ENCODE assay signal across 22 cellular contexts in genomic region chr2:36439084-36439483, GRCh38.
DNase-seq lines count a peak whose midpoint lies in the region; ATAC-seq, FAIRE-seq and TF ChIP-seq lines count a peak whose summit lies in the region.
"Had no signal": no experiment of that assay in that cellular context is flagged by ENCODE, and none has a peak within 500 bp of the region (broad histone marks: within the 10 kb centered on the region; RNA-seq: fewer than 3 reads in every experiment).

No MANE protein-coding gene starts in this region.

- no peak overlapping the region for H3K9ac ChIP-seq in BLaER1
- H3K9ac ChIP-seq in astrocyte (ENCODE audit: low read length) = peak overlapping the region; percentile 65
- peak overlapping the region; percentile 46 for H3K9ac ChIP-seq in smooth muscle cell (ENCODE audit: low read depth)

- peaks cover 10% of the 10 kb centered on the region for H3K36me3 Mint-ChIP-seq in astrocyte (ENCODE audit: low read depth, unreplicated experiment)
- H3K36me3 Mint-ChIP-seq in T-helper 2 cell treated with Interferon-gamma antibody and Interleukin-4, amounts not matched to agents 5 μg/mL and 100 μg/mL, for 36 hours (ENCODE audit: low read depth) = no peaks in the 10 kb centered on the region

- H4K20me1 ChIP-seq in BLaER1 (0 out of 2 replicates have a peak, but pooled peaks cover 7% of the 10 kb centered on the region), astrocyte (ENCODE audit: insufficient read depth, low read length) (no peaks in the 10 kb centered on the region), smooth muscle cell (ENCODE audit: low read depth) (no peaks in the 10 kb centered on the region)

- H3K79me2 ChIP-seq in astrocyte (ENCODE audit: insufficient read depth, low read length) (peaks cover 88% of the 10 kb centered on the region), smooth muscle cell (ENCODE audit: low read depth) (no peaks in the 10 kb centered on the region)

- H3K4me1 ChIP-seq in BLaER1 (peaks cover 40% of the 10 kb centered on the region), astrocyte (ENCODE audit: insufficient read depth, low read length) (peaks cover 21% of the 10 kb centered on the region), foreskin keratinocyte (peaks cover 25% of the 10 kb centered on the region), smooth muscle cell (ENCODE audit: low read depth) (no peaks in the 10 kb centered on the region)
- H3K4me1 ChIP-seq: prostate gland had no signal

- no peak overlapping the region for H2AFZ ChIP-seq in astrocyte (ENCODE audit: low read depth, low read length)
- H2AFZ ChIP-seq in smooth muscle cell (ENCODE audit: low read depth) = no peak overlapping the region

- no peaks in the 10 kb centered on the region for H3K9me3 ChIP-seq in BLaER1
- H3K9me3 ChIP-seq in astrocyte (ENCODE audit: insufficient read depth, low read depth, low read length) = no peaks in the 10 kb centered on the region
- no peaks in the 10 kb centered on the region for H3K9me3 ChIP-seq in smooth muscle cell (replicated peaks; ENCODE audit: low read depth)
- H3K9me3 ChIP-seq: adrenal gland, left lung, Peyer's patch, prostate gland had no signal

- DNase-seq in astrocyte (ENCODE audit: low read depth) = no peak
- DNase-seq in foreskin keratinocyte = no peak
- no peak for DNase-seq in smooth muscle cell (lab: John Stamatoyannopoulos, UW; ENCODE audit: unreplicated experiment)
- DNase-seq in NCI-H1694 treated with DMSO at 0.1 percent for 48 hours (lab: John Stamatoyannopoulos, UW) = no peak
- no peak for DNase-seq in OCI-M1 (lab: John Stamatoyannopoulos, UW)
- DNase-seq in T-helper 2 cell treated with Interferon-gamma antibody and Interleukin-4, amounts not matched to agents 5 μg/mL and 100 μg/mL, for 36 hours (ENCODE audit: low spot score) = no peak
- DNase-seq: activated CD4-positive, alpha-beta T cell treated with anti-CD3 and anti-CD28 coated beads, Interleukin-2, amount 50 U/mL, for 48 hours; activated gamma-delta T cell; adrenal gland; caudate nucleus; DMS 273 treated with DMSO at 0.1 percent for 48 hours; head of caudate nucleus; left lung; MM.1S; NCI-H187 treated with DMSO at 0.1 percent for 48 hours; Peyer's patch; stimulated activated CD4-positive, alpha-beta T cell treated with anti-CD3 and anti-CD28 coated beads, Interleukin-4, amount 100 ng/mL, for 24 hours had no signal

- FAIRE-seq in astrocyte (lab: Jason Lieb, UNC) = peak; percentile 29

- TF ChIP-seq CTCF in astrocyte (IDR thresholded peaks at IDR 0.05; ENCODE audit: insufficient read depth, low read depth, low read length) (no peak), foreskin keratinocyte (conservative IDR thresholded peaks at IDR 0.05) (no peak), smooth muscle cell (IDR thresholded peaks at IDR 0.05; ENCODE audit: borderline replicate concordance, insufficient read depth, poor library complexity, severe bottlenecking) (no peak)

- H3K9me3 Mint-ChIP-seq in astrocyte (ENCODE audit: unreplicated experiment) = no peaks in the 10 kb centered on the region
- H3K9me3 Mint-ChIP-seq in T-helper 2 cell treated with Interferon-gamma antibody and Interleukin-4, amounts not matched to agents 5 μg/mL and 100 μg/mL, for 36 hours = no peaks in the 10 kb centered on the region
- H3K9me3 Mint-ChIP-seq: neural crest cell; stimulated activated naive CD8-positive, alpha-beta T cell treated with anti-CD3 and anti-CD28 coated beads, Interleukin-15, Interleukin-2, amounts not matched to agents 100 ng/mL and 50 ng/mL, for 24 hours had no signal

- peaks cover 5% of the 10 kb centered on the region for H3F3A ChIP-seq in smooth muscle cell (ENCODE audit: low read depth)

- 100% methylated on average over 4 of the region's 4 CpGs for WGBS in smooth muscle cell (ENCODE audit: low lambda C conversion rate)

- no peaks in the 10 kb centered on the region for H3K27me3 ChIP-seq in BLaER1
- no peaks in the 10 kb centered on the region for H3K27me3 ChIP-seq in astrocyte (ENCODE audit: insufficient read depth, low read length)
- no peaks in the 10 kb centered on the region for H3K27me3 ChIP-seq in foreskin keratinocyte
- no peaks in the 10 kb centered on the region for H3K27me3 ChIP-seq in smooth muscle cell (ENCODE audit: low read depth)
- H3K27me3 ChIP-seq: adrenal gland, left lung, Peyer's patch had no signal

- H3K36me3 ChIP-seq in BLaER1 (peaks cover 18% of the 10 kb centered on the region), astrocyte (ENCODE audit: insufficient read depth, low read length) (peaks cover 34% of the 10 kb centered on the region), smooth muscle cell (ENCODE audit: low read depth) (peaks cover 5% of the 10 kb centered on the region)
- H3K36me3 ChIP-seq: prostate gland had no signal

- H3K27ac ChIP-seq in BLaER1 (no peak overlapping the region), astrocyte (ENCODE audit: low read depth, low read length) (peak overlapping the region; percentile 92), foreskin keratinocyte (peak overlapping the region; percentile 70), smooth muscle cell (ENCODE audit: low read depth) (peak overlapping the region; percentile 86)
- H3K27ac ChIP-seq: left lung, prostate gland had no signal

- no peak overlapping the region for H3K4me3 Mint-ChIP-seq in astrocyte (ENCODE audit: unreplicated experiment)
- no peak overlapping the region for H3K4me3 Mint-ChIP-seq in T-helper 2 cell treated with Interferon-gamma antibody and Interleukin-4, amounts not matched to agents 5 μg/mL and 100 μg/mL, for 36 hours
- H3K4me3 Mint-ChIP-seq: neural crest cell; stimulated activated naive CD8-positive, alpha-beta T cell treated with anti-CD3 and anti-CD28 coated beads, Interleukin-15, Interleukin-2, amounts not matched to agents 100 ng/mL and 50 ng/mL, for 24 hours had no signal

- peak overlapping the region; percentile 22; the same call in 1 of the 2 replicates for H3K4me2 ChIP-seq in BLaER1
- H3K4me2 ChIP-seq in astrocyte (ENCODE audit: low read length) = peak overlapping the region; percentile 27
- no peak overlapping the region for H3K4me2 ChIP-seq in smooth muscle cell

- H3K4me1 Mint-ChIP-seq in astrocyte (ENCODE audit: low read depth, unreplicated experiment) = peaks cover 16% of the 10 kb centered on the region
- H3K4me1 Mint-ChIP-seq in T-helper 2 cell treated with Interferon-gamma antibody and Interleukin-4, amounts not matched to agents 5 μg/mL and 100 μg/mL, for 36 hours (ENCODE audit: low read depth) = peaks cover 9% of the 10 kb centered on the region

- no peaks in the 10 kb centered on the region for H3K27me3 Mint-ChIP-seq in astrocyte (ENCODE audit: low read depth, unreplicated experiment)
- H3K27me3 Mint-ChIP-seq in T-helper 2 cell treated with Interferon-gamma antibody and Interleukin-4, amounts not matched to agents 5 μg/mL and 100 μg/mL, for 36 hours (ENCODE audit: low read depth) = no peaks in the 10 kb centered on the region
- H3K27me3 Mint-ChIP-seq: stimulated activated naive CD8-positive, alpha-beta T cell treated with anti-CD3 and anti-CD28 coated beads, Interleukin-15, Interleukin-2, amounts not matched to agents 100 ng/mL and 50 ng/mL, for 24 hours had no signal

- H3K27ac Mint-ChIP-seq in astrocyte (ENCODE audit: unreplicated experiment) = peak overlapping the region; percentile 100
- H3K27ac Mint-ChIP-seq in T-helper 2 cell treated with Interferon-gamma antibody and Interleukin-4, amounts not matched to agents 5 μg/mL and 100 μg/mL, for 36 hours = no peak overlapping the region
- H3K27ac Mint-ChIP-seq: stimulated activated naive CD8-positive, alpha-beta T cell treated with anti-CD3 and anti-CD28 coated beads, Interleukin-15, Interleukin-2, amounts not matched to agents 100 ng/mL and 50 ng/mL, for 24 hours had no signal

- no peak for ATAC-seq in foreskin keratinocyte
- ATAC-seq in GM18517 (IDR thresholded peaks at IDR 0.05; ENCODE audit: unreplicated experiment) = no peak

- no peak overlapping the region for H3K4me3 ChIP-seq in BLaER1
- no peak overlapping the region for H3K4me3 ChIP-seq in astrocyte (ENCODE audit: insufficient read depth, low read depth, low read length)
- H3K4me3 ChIP-seq in smooth muscle cell = no peak overlapping the region
- H3K4me3 ChIP-seq: adrenal gland, left lung, Peyer's patch, prostate gland had no signal
